ENCODE assay signal across 3 cellular contexts in the genomic region with DNA sequence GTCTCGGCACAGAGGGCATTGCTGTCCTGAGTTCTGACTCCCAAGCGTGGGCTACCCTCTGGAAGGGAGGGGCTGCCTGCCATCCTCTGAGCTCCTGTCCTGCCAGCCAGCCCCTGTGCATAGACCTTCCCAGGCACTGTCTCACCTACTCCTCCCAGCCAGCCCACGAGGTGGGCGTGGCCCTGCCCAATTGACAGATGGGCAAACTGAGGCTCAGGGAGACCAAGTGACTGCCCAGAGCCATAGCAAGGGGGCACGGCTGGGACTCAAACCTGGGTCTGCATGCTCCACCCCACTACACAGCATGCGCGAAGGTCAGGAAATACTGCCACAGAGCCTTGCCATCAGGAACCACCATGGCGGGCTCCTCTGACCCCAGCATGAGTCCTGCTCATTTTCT.
TF ChIP-seq lines count a peak whose summit lies in the region.

No MANE protein-coding gene starts in this region.

TF ChIP-seq in HepG2, 621 proteins besides CTCF, POLR2A, EP300 and RAD21:
- TF ChIP-seq, protein P1, sequence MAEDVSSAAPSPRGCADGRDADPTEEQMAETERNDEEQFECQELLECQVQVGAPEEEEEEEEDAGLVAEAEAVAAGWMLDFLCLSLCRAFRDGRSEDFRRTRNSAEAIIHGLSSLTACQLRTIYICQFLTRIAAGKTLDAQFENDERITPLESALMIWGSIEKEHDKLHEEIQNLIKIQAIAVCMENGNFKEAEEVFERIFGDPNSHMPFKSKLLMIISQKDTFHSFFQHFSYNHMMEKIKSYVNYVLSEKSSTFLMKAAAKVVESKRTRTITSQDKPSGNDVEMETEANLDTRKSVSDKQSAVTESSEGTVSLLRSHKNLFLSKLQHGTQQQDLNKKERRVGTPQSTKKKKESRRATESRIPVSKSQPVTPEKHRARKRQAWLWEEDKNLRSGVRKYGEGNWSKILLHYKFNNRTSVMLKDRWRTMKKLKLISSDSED (CRISPR knock-in tag; IDR thresholded peaks at IDR 0.05) = no peak
- TF ChIP-seq, protein P2, sequence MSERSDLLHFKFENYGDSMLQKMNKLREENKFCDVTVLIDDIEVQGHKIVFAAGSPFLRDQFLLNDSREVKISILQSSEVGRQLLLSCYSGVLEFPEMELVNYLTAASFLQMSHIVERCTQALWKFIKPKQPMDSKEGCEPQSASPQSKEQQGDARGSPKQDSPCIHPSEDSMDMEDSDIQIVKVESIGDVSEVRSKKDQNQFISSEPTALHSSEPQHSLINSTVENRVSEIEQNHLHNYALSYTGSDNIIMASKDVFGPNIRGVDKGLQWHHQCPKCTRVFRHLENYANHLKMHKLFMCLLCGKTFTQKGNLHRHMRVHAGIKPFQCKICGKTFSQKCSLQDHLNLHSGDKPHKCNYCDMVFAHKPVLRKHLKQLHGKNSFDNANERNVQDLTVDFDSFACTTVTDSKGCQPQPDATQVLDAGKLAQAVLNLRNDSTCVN (CRISPR knock-in tag; IDR thresholded peaks at IDR 0.05; ENCODE audit: borderline replicate concordance) = no peak
- TF ChIP-seq NFE2L2 (IDR thresholded peaks at IDR 0.05; ENCODE audit: low read length) (no peak), IKZF1 (IDR thresholded peaks at IDR 0.05) (no peak), GPN1 (CRISPR knock-in tag; IDR thresholded peaks at IDR 0.05; ENCODE audit: borderline replicate concordance) (no peak), ZNF672 (CRISPR knock-in tag; IDR thresholded peaks at IDR 0.05) (no peak), ZKSCAN5 (CRISPR knock-in tag; IDR thresholded peaks at IDR 0.05) (no peak), ZMYM3 (CRISPR knock-in tag; IDR thresholded peaks at IDR 0.05) (0 out of 2 replicates have a peak, but pooled peaks have one; percentile 28), ZNF629 (CRISPR knock-in tag; conservative IDR thresholded peaks at IDR 0.05) (peak; percentile 86), ZNF75D (CRISPR knock-in tag; IDR thresholded peaks at IDR 0.05; ENCODE audit: borderline replicate concordance) (no peak)

TF ChIP-seq in K562, 482 proteins besides CTCF, POLR2A, EP300 and RAD21:
- TF ChIP-seq BCOR (IDR thresholded peaks at IDR 0.05) (peak; percentile 45; the same call in 1 of the 2 replicates), ZKSCAN8 (CRISPR knock-in tag; IDR thresholded peaks at IDR 0.05) (no peak)

TF ChIP-seq in GM12891, 5 proteins besides CTCF, POLR2A, EP300 and RAD21:
- TF ChIP-seq POLR2AphosphoS5 (IDR thresholded peaks at IDR 0.05; ENCODE audit: low read depth, low read length) (no peak), SPI1 (IDR thresholded peaks at IDR 0.05; ENCODE audit: low read depth, low read length) (no peak), POU2F2 (IDR thresholded peaks at IDR 0.05; ENCODE audit: low read depth, low read length) (no peak), PAX5 (IDR thresholded peaks at IDR 0.05; ENCODE audit: insufficient read depth, low read length, severe bottlenecking) (no peak), TAF1 (IDR thresholded peaks at IDR 0.05; ENCODE audit: low read depth, low read length) (no peak)
